ENCODE assay signal across 1 cellular context in the genomic region with DNA sequence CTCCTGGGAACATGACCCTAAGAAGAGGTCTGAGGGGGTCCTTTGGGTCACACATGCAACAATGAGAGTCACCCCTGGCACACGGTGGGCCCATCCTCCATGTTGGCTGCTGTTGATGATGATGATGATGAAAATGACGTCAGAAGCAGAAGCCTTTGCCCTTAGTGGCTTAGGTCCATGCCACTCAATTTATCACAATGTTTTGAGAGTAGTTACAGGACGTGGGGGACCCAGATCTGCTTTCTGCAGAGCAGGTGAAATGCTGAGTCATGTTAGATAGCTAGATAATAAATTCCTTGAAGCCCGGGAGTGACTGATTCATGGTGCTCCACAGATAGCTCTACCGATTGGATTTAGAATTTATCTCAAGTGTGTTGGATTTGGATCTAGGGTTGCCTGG.
TF ChIP-seq lines count a peak whose summit lies in the region.

No MANE protein-coding gene starts in this region.

TF ChIP-seq in K562, 482 proteins besides CTCF, POLR2A, EP300 and RAD21 (continued from another document and continues in another):
- TF ChIP-seq, protein P1, sequence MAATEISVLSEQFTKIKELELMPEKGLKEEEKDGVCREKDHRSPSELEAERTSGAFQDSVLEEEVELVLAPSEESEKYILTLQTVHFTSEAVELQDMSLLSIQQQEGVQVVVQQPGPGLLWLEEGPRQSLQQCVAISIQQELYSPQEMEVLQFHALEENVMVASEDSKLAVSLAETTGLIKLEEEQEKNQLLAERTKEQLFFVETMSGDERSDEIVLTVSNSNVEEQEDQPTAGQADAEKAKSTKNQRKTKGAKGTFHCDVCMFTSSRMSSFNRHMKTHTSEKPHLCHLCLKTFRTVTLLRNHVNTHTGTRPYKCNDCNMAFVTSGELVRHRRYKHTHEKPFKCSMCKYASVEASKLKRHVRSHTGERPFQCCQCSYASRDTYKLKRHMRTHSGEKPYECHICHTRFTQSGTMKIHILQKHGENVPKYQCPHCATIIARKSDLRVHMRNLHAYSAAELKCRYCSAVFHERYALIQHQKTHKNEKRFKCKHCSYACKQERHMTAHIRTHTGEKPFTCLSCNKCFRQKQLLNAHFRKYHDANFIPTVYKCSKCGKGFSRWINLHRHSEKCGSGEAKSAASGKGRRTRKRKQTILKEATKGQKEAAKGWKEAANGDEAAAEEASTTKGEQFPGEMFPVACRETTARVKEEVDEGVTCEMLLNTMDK (IDR thresholded peaks at IDR 0.05; ENCODE audit: borderline replicate concordance, insufficient read depth, low read depth, low read length, poor library complexity, severe bottlenecking) = no peak
- no peak for TF ChIP-seq MIER1 (IDR thresholded peaks at IDR 0.05; ENCODE audit: low read depth)
- no peak for TF ChIP-seq RBM25 (IDR thresholded peaks at IDR 0.05; ENCODE audit: low read depth, low read length, severe bottlenecking)
- no peak for TF ChIP-seq ZNF584 (CRISPR knock-in tag; IDR thresholded peaks at IDR 0.05; ENCODE audit: low read depth)
- no peak for TF ChIP-seq RFX7 (CRISPR knock-in tag; IDR thresholded peaks at IDR 0.05)
- TF ChIP-seq MNT (conservative IDR thresholded peaks at IDR 0.05) = no peak
- TF ChIP-seq, protein P2, sequence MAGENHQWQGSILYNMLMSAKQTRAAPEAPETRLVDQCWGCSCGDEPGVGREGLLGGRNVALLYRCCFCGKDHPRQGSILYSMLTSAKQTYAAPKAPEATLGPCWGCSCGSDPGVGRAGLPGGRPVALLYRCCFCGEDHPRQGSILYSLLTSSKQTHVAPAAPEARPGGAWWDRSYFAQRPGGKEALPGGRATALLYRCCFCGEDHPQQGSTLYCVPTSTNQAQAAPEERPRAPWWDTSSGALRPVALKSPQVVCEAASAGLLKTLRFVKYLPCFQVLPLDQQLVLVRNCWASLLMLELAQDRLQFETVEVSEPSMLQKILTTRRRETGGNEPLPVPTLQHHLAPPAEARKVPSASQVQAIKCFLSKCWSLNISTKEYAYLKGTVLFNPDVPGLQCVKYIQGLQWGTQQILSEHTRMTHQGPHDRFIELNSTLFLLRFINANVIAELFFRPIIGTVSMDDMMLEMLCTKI (IDR thresholded peaks at IDR 0.05; ENCODE audit: partially characterized antibody) = no peak
- TF ChIP-seq ZKSCAN3 (CRISPR knock-in tag; IDR thresholded peaks at IDR 0.05) = no peak
- TF ChIP-seq, protein P3, sequence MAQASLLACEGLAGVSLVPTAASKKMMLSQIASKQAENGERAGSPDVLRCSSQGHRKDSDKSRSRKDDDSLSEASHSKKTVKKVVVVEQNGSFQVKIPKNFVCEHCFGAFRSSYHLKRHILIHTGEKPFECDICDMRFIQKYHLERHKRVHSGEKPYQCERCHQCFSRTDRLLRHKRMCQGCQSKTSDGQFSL (CRISPR knock-in tag; IDR thresholded peaks at IDR 0.05) = no peak
- TF ChIP-seq, protein P3 (tag; IDR thresholded peaks at IDR 0.05) = no peak
- TF ChIP-seq EZH2 (IDR thresholded peaks at IDR 0.05; ENCODE audit: borderline replicate concordance, low read depth, low read length) = no peak
- no peak for TF ChIP-seq RBM39 (optimal IDR thresholded peaks at IDR 0.05; ENCODE audit: low read depth, low read length)
- no peak for TF ChIP-seq SIN3A (IDR thresholded peaks at IDR 0.05; ENCODE audit: borderline replicate concordance in 2 of 2, control insufficient read depth in 1 of 2, low read depth in 2 of 2, low read length in 2 of 2)
- TF ChIP-seq SAP30 (IDR thresholded peaks at IDR 0.05; ENCODE audit: borderline replicate concordance, insufficient read depth, low read depth, low read length, poor library complexity, severe bottlenecking) = no peak
- no peak for TF ChIP-seq CEBPB (tag; IDR thresholded peaks at IDR 0.05)
- TF ChIP-seq, protein P4, sequence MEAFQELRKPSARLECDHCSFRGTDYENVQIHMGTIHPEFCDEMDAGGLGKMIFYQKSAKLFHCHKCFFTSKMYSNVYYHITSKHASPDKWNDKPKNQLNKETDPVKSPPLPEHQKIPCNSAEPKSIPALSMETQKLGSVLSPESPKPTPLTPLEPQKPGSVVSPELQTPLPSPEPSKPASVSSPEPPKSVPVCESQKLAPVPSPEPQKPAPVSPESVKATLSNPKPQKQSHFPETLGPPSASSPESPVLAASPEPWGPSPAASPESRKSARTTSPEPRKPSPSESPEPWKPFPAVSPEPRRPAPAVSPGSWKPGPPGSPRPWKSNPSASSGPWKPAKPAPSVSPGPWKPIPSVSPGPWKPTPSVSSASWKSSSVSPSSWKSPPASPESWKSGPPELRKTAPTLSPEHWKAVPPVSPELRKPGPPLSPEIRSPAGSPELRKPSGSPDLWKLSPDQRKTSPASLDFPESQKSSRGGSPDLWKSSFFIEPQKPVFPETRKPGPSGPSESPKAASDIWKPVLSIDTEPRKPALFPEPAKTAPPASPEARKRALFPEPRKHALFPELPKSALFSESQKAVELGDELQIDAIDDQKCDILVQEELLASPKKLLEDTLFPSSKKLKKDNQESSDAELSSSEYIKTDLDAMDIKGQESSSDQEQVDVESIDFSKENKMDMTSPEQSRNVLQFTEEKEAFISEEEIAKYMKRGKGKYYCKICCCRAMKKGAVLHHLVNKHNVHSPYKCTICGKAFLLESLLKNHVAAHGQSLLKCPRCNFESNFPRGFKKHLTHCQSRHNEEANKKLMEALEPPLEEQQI (IDR thresholded peaks at IDR 0.05) = no peak
- TF ChIP-seq, protein P5, sequence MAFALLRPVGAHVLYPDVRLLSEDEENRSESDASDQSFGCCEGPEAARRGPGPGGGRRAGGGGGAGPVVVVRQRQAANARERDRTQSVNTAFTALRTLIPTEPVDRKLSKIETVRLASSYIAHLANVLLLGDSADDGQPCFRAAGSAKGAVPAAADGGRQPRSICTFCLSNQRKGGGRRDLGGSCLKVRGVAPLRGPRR (CRISPR knock-in tag; IDR thresholded peaks at IDR 0.05) = no peak
- TF ChIP-seq MCM7 (IDR thresholded peaks at IDR 0.05) = no peak
- peak; percentile 95 for TF ChIP-seq MAFG (tag; conservative IDR thresholded peaks at IDR 0.05)
- TF ChIP-seq ZBTB1 (CRISPR knock-in tag; IDR thresholded peaks at IDR 0.05; ENCODE audit: borderline replicate concordance, low read depth) = no peak
- TF ChIP-seq NUFIP1 (IDR thresholded peaks at IDR 0.05; ENCODE audit: partially characterized antibody) = no peak
- TF ChIP-seq, protein P6, sequence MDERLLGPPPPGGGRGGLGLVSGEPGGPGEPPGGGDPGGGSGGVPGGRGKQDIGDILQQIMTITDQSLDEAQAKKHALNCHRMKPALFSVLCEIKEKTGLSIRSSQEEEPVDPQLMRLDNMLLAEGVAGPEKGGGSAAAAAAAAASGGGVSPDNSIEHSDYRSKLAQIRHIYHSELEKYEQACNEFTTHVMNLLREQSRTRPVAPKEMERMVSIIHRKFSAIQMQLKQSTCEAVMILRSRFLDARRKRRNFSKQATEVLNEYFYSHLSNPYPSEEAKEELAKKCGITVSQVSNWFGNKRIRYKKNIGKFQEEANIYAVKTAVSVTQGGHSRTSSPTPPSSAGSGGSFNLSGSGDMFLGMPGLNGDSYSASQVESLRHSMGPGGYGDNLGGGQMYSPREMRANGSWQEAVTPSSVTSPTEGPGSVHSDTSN (CRISPR knock-in tag; IDR thresholded peaks at IDR 0.05; ENCODE audit: low read depth) = 0 out of 2 replicates have a peak, but pooled peaks have one; percentile 20
- TF ChIP-seq, protein P6 (tag; conservative IDR thresholded peaks at IDR 0.05; ENCODE audit: low read depth) = peak; percentile 59
- TF ChIP-seq C11orf30 (IDR thresholded peaks at IDR 0.05; ENCODE audit: low read depth) = peak; percentile 87
- TF ChIP-seq RNF2 (IDR thresholded peaks at IDR 0.05) = no peak
- TF ChIP-seq MECOM (CRISPR knock-in tag; IDR thresholded peaks at IDR 0.05) = no peak
- TF ChIP-seq ARID1B (IDR thresholded peaks at IDR 0.05) = peak; percentile 46; the same call in 1 of the 2 replicates
- 0 out of 4 replicates have a peak, but pooled peaks of 1 of the 2 experiments have one; percentile 8 for TF ChIP-seq RCOR1 (IDR thresholded peaks at IDR 0.05; ENCODE audit: borderline replicate concordance in 1 of 2, low read depth in 2 of 2, low read length in 2 of 2)
- TF ChIP-seq ATF1 (CRISPR knock-in tag; IDR thresholded peaks at IDR 0.05) = no peak
- TF ChIP-seq ATF1 (tag; IDR thresholded peaks at IDR 0.05) = peak; percentile 92
- no peak for TF ChIP-seq PHB (CRISPR knock-in tag; IDR thresholded peaks at IDR 0.05)
- TF ChIP-seq ZNF175 (CRISPR knock-in tag; IDR thresholded peaks at IDR 0.05; ENCODE audit: low read depth) = no peak
- no peak for TF ChIP-seq HMG20B (CRISPR knock-in tag; IDR thresholded peaks at IDR 0.05)
- no peak for TF ChIP-seq TAF9B (IDR thresholded peaks at IDR 0.05; ENCODE audit: partially characterized antibody)
- TF ChIP-seq, protein P7, sequence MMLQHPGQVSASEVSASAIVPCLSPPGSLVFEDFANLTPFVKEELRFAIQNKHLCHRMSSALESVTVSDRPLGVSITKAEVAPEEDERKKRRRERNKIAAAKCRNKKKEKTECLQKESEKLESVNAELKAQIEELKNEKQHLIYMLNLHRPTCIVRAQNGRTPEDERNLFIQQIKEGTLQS (IDR thresholded peaks at IDR 0.05) = peak; percentile 68
- TF ChIP-seq, protein P7 (CRISPR knock-in tag; conservative IDR thresholded peaks at IDR 0.05) = no peak
- peak; percentile 12 for TF ChIP-seq NFYB (IDR thresholded peaks at IDR 0.05; ENCODE audit: extremely low read depth, insufficient read length)
- no peak for TF ChIP-seq PRPF4 (IDR thresholded peaks at IDR 0.05; ENCODE audit: insufficient read depth, low read depth, low read length, poor library complexity, severe bottlenecking)
- no peak for TF ChIP-seq E2F5 (CRISPR knock-in tag; IDR thresholded peaks at IDR 0.05)
- no peak for TF ChIP-seq KHSRP (IDR thresholded peaks at IDR 0.05)
- TF ChIP-seq PKNOX1 (IDR thresholded peaks at IDR 0.05) = peak; percentile 96
- 0 out of 2 replicates have a peak, but pooled peaks have one; percentile 36 for TF ChIP-seq SMARCA4 (IDR thresholded peaks at IDR 0.05)
- TF ChIP-seq, protein P8, sequence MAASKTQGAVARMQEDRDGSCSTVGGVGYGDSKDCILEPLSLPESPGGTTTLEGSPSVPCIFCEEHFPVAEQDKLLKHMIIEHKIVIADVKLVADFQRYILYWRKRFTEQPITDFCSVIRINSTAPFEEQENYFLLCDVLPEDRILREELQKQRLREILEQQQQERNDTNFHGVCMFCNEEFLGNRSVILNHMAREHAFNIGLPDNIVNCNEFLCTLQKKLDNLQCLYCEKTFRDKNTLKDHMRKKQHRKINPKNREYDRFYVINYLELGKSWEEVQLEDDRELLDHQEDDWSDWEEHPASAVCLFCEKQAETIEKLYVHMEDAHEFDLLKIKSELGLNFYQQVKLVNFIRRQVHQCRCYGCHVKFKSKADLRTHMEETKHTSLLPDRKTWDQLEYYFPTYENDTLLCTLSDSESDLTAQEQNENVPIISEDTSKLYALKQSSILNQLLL (CRISPR knock-in tag; IDR thresholded peaks at IDR 0.05; ENCODE audit: borderline replicate concordance) = no peak
- no peak for TF ChIP-seq ZNF778 (CRISPR knock-in tag; IDR thresholded peaks at IDR 0.05)
- TF ChIP-seq ATF7 (IDR thresholded peaks at IDR 0.05) = peak; percentile 70; the same call in 1 of the 2 replicates
